ENCODE assay signal across 8 cellular contexts in the genomic region with DNA sequence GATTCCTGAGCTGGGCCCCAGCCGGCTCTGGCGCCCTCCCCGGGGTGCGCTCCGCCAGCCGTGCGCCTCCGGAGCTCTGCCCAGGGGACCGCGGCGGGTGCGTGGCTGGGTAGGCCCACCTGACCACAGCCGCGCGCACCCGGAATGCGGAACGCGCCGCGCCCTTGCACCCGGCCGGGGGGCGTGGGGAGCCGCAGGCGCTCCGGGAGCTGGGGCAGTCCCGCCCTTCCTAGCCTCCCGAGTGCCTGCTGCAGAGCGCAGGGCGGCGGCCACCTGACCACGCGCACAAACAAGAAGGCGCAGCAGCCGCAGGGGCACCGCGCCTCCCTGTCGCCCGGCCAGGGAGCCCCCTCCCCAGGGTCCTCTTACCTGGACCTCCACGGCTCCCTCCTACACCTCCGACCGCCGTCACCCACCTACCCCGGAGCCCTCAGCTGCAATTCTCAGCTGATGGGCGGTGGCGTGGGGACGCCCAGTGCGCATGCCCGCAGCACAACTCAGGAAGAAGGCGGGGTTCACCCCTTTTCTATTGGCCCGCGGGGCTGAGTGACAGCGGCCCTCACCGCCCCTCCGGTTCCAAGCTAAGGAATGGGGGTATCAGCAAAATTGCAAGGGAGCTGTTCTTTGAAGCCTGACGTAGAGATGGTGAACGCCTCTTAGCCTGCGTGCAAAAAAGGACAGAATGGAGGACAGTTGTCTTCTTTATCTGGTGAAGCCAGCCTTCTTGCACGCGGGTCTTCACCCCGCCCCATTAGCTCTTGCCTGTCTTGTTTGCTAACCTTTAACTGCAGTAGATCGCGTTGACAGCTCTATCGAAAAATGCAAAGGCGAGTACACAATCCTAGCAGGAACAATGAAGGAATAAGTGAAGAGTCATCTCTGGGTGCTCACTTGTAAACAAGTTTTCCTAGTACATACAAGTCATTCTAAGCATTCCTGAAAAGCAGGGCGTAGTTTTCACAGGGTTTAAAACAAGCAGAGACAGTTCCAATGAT. TPM values are rescaled to one million over a fixed set of nuclear protein-coding genes. Genes with fewer than 3 reads are reported as not detected.
DNase-seq lines count a peak whose midpoint lies in the region; ATAC-seq and TF ChIP-seq lines count a peak whose summit lies in the region.

A gene with protein sequence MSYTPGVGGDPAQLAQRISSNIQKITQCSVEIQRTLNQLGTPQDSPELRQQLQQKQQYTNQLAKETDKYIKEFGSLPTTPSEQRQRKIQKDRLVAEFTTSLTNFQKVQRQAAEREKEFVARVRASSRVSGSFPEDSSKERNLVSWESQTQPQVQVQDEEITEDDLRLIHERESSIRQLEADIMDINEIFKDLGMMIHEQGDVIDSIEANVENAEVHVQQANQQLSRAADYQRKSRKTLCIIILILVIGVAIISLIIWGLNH (minus strand): TSS at position 479 of the 995 bp plus-strand sequence. CDS start 9,586 bp downstream, outside the sequence.

- H3K27me3 ChIP-seq in kidney epithelial cell (ENCODE audit: control insufficient read depth, insufficient read depth, low read length): no peaks in the 10 kb centered on the region

- TF ChIP-seq CTCF in choroid plexus epithelial cell (conservative IDR thresholded peaks at IDR 0.05; ENCODE audit: low read depth, low read length): no peak
- TF ChIP-seq CTCF in kidney epithelial cell (IDR thresholded peaks at IDR 0.05; ENCODE audit: insufficient read depth, low read length, poor library complexity, severe bottlenecking): no peak

- ATAC-seq in HG03378 (IDR thresholded peaks at IDR 0.05; ENCODE audit: unreplicated experiment): peak; percentile 88

- peak; percentile 97 for DNase-seq in Ammon's horn (ENCODE audit: low spot score)
- peak; percentile 51 for DNase-seq in NCI-H510A treated with DMSO at 0.1 percent for 48 hours (lab: John Stamatoyannopoulos, UW)
- DNase-seq in activated CD4-positive, alpha-beta T cell treated with anti-CD3 and anti-CD28 coated beads for 4 hours: peak; percentile 82 to 85
- peak; percentile 93 for DNase-seq in choroid plexus epithelial cell (ENCODE audit: low read depth)
- peak; percentile 53 for DNase-seq in kidney epithelial cell (ENCODE audit: low read depth)
- DNase-seq in stimulated activated CD4-positive, alpha-beta T cell treated with anti-CD3 and anti-CD28 coated beads, Interleukin-15, amount 100 ng/mL, for 24 hours: peak; percentile 91

- peak within 1 kb of the TSS; percentile 93 for H3K4me3 ChIP-seq in choroid plexus epithelial cell (ENCODE audit: low read depth, low read length)
- H3K4me3 ChIP-seq in kidney epithelial cell (ENCODE audit: low read depth, low read length): peak within 1 kb of the TSS; percentile 75

- TF ChIP-seq POLR2A in GM19099 (IDR thresholded peaks at IDR 0.05; ENCODE audit: extremely low read depth, insufficient read length, low read depth): peak; percentile 76

- H3K36me3 ChIP-seq in kidney epithelial cell (ENCODE audit: control insufficient read depth, insufficient read depth, low read length): no peaks in the 10 kb centered on the region

RNA-seq across cellular contexts. Expression of the gene that starts here (rescaled TPM):
- 35.8 and 42.2 TPM in 2 replicates for total RNA-seq in kidney epithelial cell

Comparison
In these comparisons a context has a peak if more than half of its experiments do, and no peak if none do; other contexts are left out.
1. Peak in every context shown above with its lines: DNase-seq, ATAC-seq and H3K4me3 ChIP-seq.